Comparison of ENCODE assay signal across 1 cellular context in genomic region chr16:1981972-1982574, GRCh38.
TF ChIP-seq lines count a peak whose summit lies in the region.

No MANE protein-coding gene starts in this region.

TF ChIP-seq in GM12878, 131 proteins besides CTCF, POLR2A, EP300 and RAD21:
- TF ChIP-seq TCF12 (IDR thresholded peaks at IDR 0.05; ENCODE audit: low read depth, low read length), result 0 out of 2 replicates have a peak, but pooled peaks have one; percentile 3
- TF ChIP-seq ZNF384 (IDR thresholded peaks at IDR 0.05; ENCODE audit: borderline replicate concordance, low read depth, low read length), result no peak
